In genomic region chr10:79171504-79171903, GRCh38 we compare ENCODE assay signal across 15 cellular contexts.
A peak's percentile ranks its signal among the peaks of the same experiment; 100 is the strongest.
DNase-seq lines count a peak whose midpoint lies in the region; ATAC-seq and TF ChIP-seq lines count a peak whose summit lies in the region.
"Had no signal": no experiment of that assay in that cellular context is flagged by ENCODE, and none has a peak within 500 bp of the region (broad histone marks: within the 10 kb centered on the region; RNA-seq: fewer than 3 reads in every experiment).

No MANE protein-coding gene starts in this region.

- H3K27ac Mint-ChIP-seq in brain: peak overlapping the region; percentile 58 to 93 (median 70)
- H3K27ac Mint-ChIP-seq in stimulated activated naive CD8-positive, alpha-beta T cell treated with anti-CD3 and anti-CD28 coated beads, Interleukin-15, amount 100 ng/mL, for 72 hours: no peak overlapping the region

- no peak overlapping the region for H3K18ac ChIP-seq in mesenchymal stem cell (ENCODE audit: low read depth in 1 of 2, low read length in 2 of 2)

- H3K4me3 Mint-ChIP-seq in brain: no peak overlapping the region
- no peak overlapping the region for H3K4me3 Mint-ChIP-seq in stimulated activated naive CD8-positive, alpha-beta T cell treated with anti-CD3 and anti-CD28 coated beads, Interleukin-15, amount 100 ng/mL, for 72 hours

- TF ChIP-seq RAD21 in HCT116 (IDR thresholded peaks at IDR 0.05; ENCODE audit: low read depth): no peak

- H3K4me1 ChIP-seq in HCT116 (ENCODE audit: control insufficient read depth in 1 of 2, insufficient read depth in 2 of 2, low read length in 2 of 2) (peaks cover 0 to 23% of the 10 kb centered on the region in 2 experiments; a peak in 1 of 4 replicates), mesenchymal stem cell (ENCODE audit: control insufficient read depth, insufficient read depth, low read depth, low read length) (peaks cover 44% of the 10 kb centered on the region), upper lobe of right lung (peaks cover 18% of the 10 kb centered on the region)

- no peak overlapping the region for H4K8ac ChIP-seq in mesenchymal stem cell (ENCODE audit: low read length)

- H3K9ac ChIP-seq in HCT116 (ENCODE audit: low read length) (no peak overlapping the region), mesenchymal stem cell (ENCODE audit: low read length) (no peak overlapping the region)
- H3K9ac ChIP-seq: BLaER1 treated with 17β-estradiol and CSF1 and Interleukin-3, amounts not matched to agents 10 nM and 100 nM had no signal

- H3K27me3 Mint-ChIP-seq in brain: no peaks in the 10 kb centered on the region
- H3K27me3 Mint-ChIP-seq in stimulated activated naive CD8-positive, alpha-beta T cell treated with anti-CD3 and anti-CD28 coated beads, Interleukin-15, amount 100 ng/mL, for 72 hours: no peaks in the 10 kb centered on the region

- H4K91ac ChIP-seq in mesenchymal stem cell (ENCODE audit: low read length): peak overlapping the region; percentile 5

- H3K27me3 ChIP-seq in HCT116 (ENCODE audit: insufficient read depth, low read length): no peaks in the 10 kb centered on the region
- H3K27me3 ChIP-seq in mesenchymal stem cell (ENCODE audit: control insufficient read depth in 1 of 2, insufficient read depth in 1 of 2, low read length in 2 of 2): no peaks in the 10 kb centered on the region
- H3K27me3 ChIP-seq in upper lobe of right lung: no peaks in the 10 kb centered on the region
- H3K27me3 ChIP-seq: BLaER1 treated with 17β-estradiol and CSF1 and Interleukin-3, amounts not matched to agents 10 nM and 100 nM; SJCRH30 had no signal

- intact Hi-C loops in HCT116 (cut with micrococcal nuclease) (no loop called here), upper lobe of right lung (cut with DNase I) (no loop called here)

- TF ChIP-seq CTCF in HCT116 (IDR thresholded peaks at IDR 0.05 in 2 of 3, conservative IDR thresholded peaks at IDR 0.05 in 1 of 3; ENCODE audit: borderline replicate concordance in 1 of 3, insufficient read depth in 1 of 3, low read depth in 2 of 3, low read length in 2 of 3) (no peak), brain (conservative IDR thresholded peaks at IDR 0.05) (no peak), upper lobe of right lung (IDR thresholded peaks at IDR 0.05) (no peak)

- no peak overlapping the region for H3K4me3 ChIP-seq in HCT116 (replicated peaks in 1 of 2; ENCODE audit: low read depth in 1 of 2, low read length in 2 of 2)
- no peak overlapping the region for H3K4me3 ChIP-seq in mesenchymal stem cell (ENCODE audit: insufficient read depth in 1 of 2, low read depth in 1 of 2, low read length in 2 of 2)
- no peak overlapping the region for H3K4me3 ChIP-seq in upper lobe of right lung
- H3K4me3 ChIP-seq: BLaER1 treated with 17β-estradiol and CSF1 and Interleukin-3, amounts not matched to agents 10 nM and 100 nM; SJCRH30 had no signal

- H3K4ac ChIP-seq in mesenchymal stem cell (ENCODE audit: low read depth in 1 of 2, low read length in 2 of 2): no peak overlapping the region

- H2AFZ ChIP-seq in HCT116 (ENCODE audit: low read depth, low read length, poor library complexity, severe bottlenecking) (no peak overlapping the region), mesenchymal stem cell (ENCODE audit: low read depth, low read length) (no peak overlapping the region)

- H3K9me3 ChIP-seq in HCT116 (ENCODE audit: control insufficient read depth in 1 of 2, insufficient read depth in 1 of 2, low read depth in 1 of 2, low read length in 2 of 2) (no peaks in the 10 kb centered on the region), mesenchymal stem cell (ENCODE audit: control insufficient read depth, low read length) (no peaks in the 10 kb centered on the region), upper lobe of right lung (no peaks in the 10 kb centered on the region)
- H3K9me3 ChIP-seq: BLaER1 treated with 17β-estradiol and CSF1 and Interleukin-3, amounts not matched to agents 10 nM and 100 nM; SJCRH30 had no signal

- no peak overlapping the region for H3K14ac ChIP-seq in mesenchymal stem cell (ENCODE audit: low read length in 2 of 2)

- H3K4me1 Mint-ChIP-seq in brain: peaks cover 85% of the 10 kb centered on the region
- no peaks in the 10 kb centered on the region for H3K4me1 Mint-ChIP-seq in stimulated activated naive CD8-positive, alpha-beta T cell treated with anti-CD3 and anti-CD28 coated beads, Interleukin-15, amount 100 ng/mL, for 72 hours

- H2BK120ac ChIP-seq in mesenchymal stem cell (ENCODE audit: low read depth, low read length): no peak overlapping the region

- ATAC-seq in HCT116: peak; percentile 41; the same call in 1 of the 2 replicates
- peak; percentile 9 for ATAC-seq in upper lobe of right lung
- ATAC-seq in stimulated activated naive CD8-positive, alpha-beta T cell treated with anti-CD3 and anti-CD28 coated beads, Interleukin-15, amount 100 ng/mL, for 72 hours: no peak

- H2BK12ac ChIP-seq in mesenchymal stem cell (ENCODE audit: low read length in 2 of 2): no peak overlapping the region

- H3K36me3 Mint-ChIP-seq in brain: peaks cover 27% of the 10 kb centered on the region

- DNase-seq in HCT116 (ENCODE audit: low read depth, low spot score) (no peak), mesenchymal stem cell (no peak), upper lobe of right lung (no peak), G401 (ENCODE audit: low spot score) (no peak)
- DNase-seq in activated CD4-positive, CD25-positive, alpha-beta regulatory T cell treated with anti-CD3 and anti-CD28 coated beads, Interleukin-2, amount 50 U/mL, for 72 hours: no peak
- no peak for DNase-seq in stimulated activated naive CD8-positive, alpha-beta T cell treated with anti-CD3 and anti-CD28 coated beads, Interleukin-15, amount 100 ng/mL, for 72 hours
- DNase-seq: DMS153, EL, GOT3, NCI-H1417, NCI-H1930, NCI-H524, SJCRH30 had no signal

- H3K36me3 ChIP-seq in HCT116 (ENCODE audit: control insufficient read depth in 1 of 2, insufficient read depth in 2 of 2, low read length in 2 of 2): no peaks in the 10 kb centered on the region; a peak in 1 of 4 replicates
- H3K36me3 ChIP-seq in mesenchymal stem cell (ENCODE audit: control insufficient read depth in 1 of 2, insufficient read depth in 2 of 2, low read depth in 1 of 2, low read length in 2 of 2): peaks cover 78 to 90% of the 10 kb centered on the region in 2 experiments
- peaks cover 39% of the 10 kb centered on the region for H3K36me3 ChIP-seq in upper lobe of right lung

- BruUV-seq in HCT116 (replicated peaks; lab: Mats Ljungman, UMichigan): no TSS peak

- no peaks in the 10 kb centered on the region for H4K20me1 ChIP-seq in HCT116 (ENCODE audit: insufficient read depth)

- H3K27ac ChIP-seq in HCT116 (ENCODE audit: low read depth, low read length): no peak overlapping the region
- H3K27ac ChIP-seq in mesenchymal stem cell (ENCODE audit: low read length, poor library complexity, severe bottlenecking): no peak overlapping the region
- H3K27ac ChIP-seq in upper lobe of right lung: no peak overlapping the region
- H3K27ac ChIP-seq: BLaER1 treated with 17β-estradiol and CSF1 and Interleukin-3, amounts not matched to agents 10 nM and 100 nM; SJCRH30 had no signal

- H3K23ac ChIP-seq in mesenchymal stem cell (ENCODE audit: low read length in 2 of 2): no peak overlapping the region

- H2BK15ac ChIP-seq in mesenchymal stem cell (ENCODE audit: low read depth, poor library complexity, severe bottlenecking): no peak overlapping the region

- H3K9me3 Mint-ChIP-seq in brain: no peaks in the 10 kb centered on the region
- H3K9me3 Mint-ChIP-seq in stimulated activated naive CD8-positive, alpha-beta T cell treated with anti-CD3 and anti-CD28 coated beads, Interleukin-15, amount 100 ng/mL, for 72 hours: no peaks in the 10 kb centered on the region

- H3K79me1 ChIP-seq in mesenchymal stem cell (replicated peaks; ENCODE audit: low read length, poor library complexity, severe bottlenecking): peaks cover 63% of the 10 kb centered on the region

- CTCF ChIA-PET in HCT116 (lab: Charles Lee): no interaction called here

- H2AK5ac ChIP-seq in mesenchymal stem cell (ENCODE audit: low read length, severe bottlenecking): no peak overlapping the region

- H3K4me2 ChIP-seq in HCT116 (ENCODE audit: low read length): peak overlapping the region; percentile 35
- H3K4me2 ChIP-seq in mesenchymal stem cell (ENCODE audit: low read length, poor library complexity, severe bottlenecking): no peak overlapping the region
- H3K4me2 ChIP-seq: BLaER1 treated with 17β-estradiol and CSF1 and Interleukin-3, amounts not matched to agents 10 nM and 100 nM had no signal

- in situ Hi-C loops in G401 (cut with HindIII; ENCODE audit: low sequenced_read_pairs): no loop called here

- no peak overlapping the region for H2BK5ac ChIP-seq in mesenchymal stem cell (ENCODE audit: low read depth, low read length, poor library complexity, severe bottlenecking)

- TF ChIP-seq POLR2A in HCT116 (IDR thresholded peaks at IDR 0.05; ENCODE audit: borderline replicate concordance, extremely low read depth, insufficient read depth, insufficient read length): no peak

- POLR2A ChIA-PET in HCT116 (lab: Charles Lee): no interaction called here

- WGBS in mesenchymal stem cell: over 99% methylated on average over 5 of the region's 5 CpGs

- RAD21 ChIA-PET in HCT116 (lab: Charles Lee; ENCODE audit: low non-redundant PET in 1 of 2, low total read pairs in 2 of 2, uncharacterized antibody in 2 of 2, unreplicated experiment in 2 of 2): no interaction called here

- no peaks in the 10 kb centered on the region for H3K9me2 ChIP-seq in HCT116 (ENCODE audit: insufficient read depth)

- no peaks in the 10 kb centered on the region for H3K79me2 ChIP-seq in HCT116 (ENCODE audit: insufficient read depth, low read length)

TF ChIP-seq in HCT116, 20 proteins besides CTCF, POLR2A, EP300 and RAD21 (continues in another document):
- TF ChIP-seq SIN3A (IDR thresholded peaks at IDR 0.05; ENCODE audit: low read depth) (no peak), SRF (IDR thresholded peaks at IDR 0.05; ENCODE audit: low read depth) (no peak), CEBPB (IDR thresholded peaks at IDR 0.05; ENCODE audit: low read depth) (no peak), TCF7L2 (IDR thresholded peaks at IDR 0.05; ENCODE audit: borderline replicate concordance, extremely low read depth, insufficient read depth, insufficient read length) (no peak), SP1 (IDR thresholded peaks at IDR 0.05; ENCODE audit: low read depth) (no peak)

Comparison
In these comparisons a context has a peak if more than half of its experiments do, and no peak if none do; other contexts are left out.
1. H3K27ac Mint-ChIP-seq: peak in brain (5 of 5); none in stimulated activated naive CD8-positive, alpha-beta T cell treated with anti-CD3 and anti-CD28 coated beads, Interleukin-15, amount 100 ng/mL, for 72 hours (0 of 2).